ENCODE assay signal across 1 cellular context in genomic region chr21:38240121-38240520, GRCh38.
TF ChIP-seq lines count a peak whose summit lies in the region.

No MANE protein-coding gene starts in this region.

TF ChIP-seq in endothelial cell of umbilical vein, 7 proteins besides CTCF, POLR2A, EP300 and RAD21:
- TF ChIP-seq MAX (IDR thresholded peaks at IDR 0.05; ENCODE audit: insufficient read depth, insufficient read length), result no peak
- TF ChIP-seq FOS (IDR thresholded peaks at IDR 0.05; ENCODE audit: borderline replicate concordance, insufficient read depth, low read length), result no peak
- TF ChIP-seq EZH2 (IDR thresholded peaks at IDR 0.05; ENCODE audit: borderline replicate concordance, low read depth, low read length, severe bottlenecking), result no peak
- no peak for TF ChIP-seq POLR2AphosphoS5 (IDR thresholded peaks at IDR 0.05; ENCODE audit: insufficient read depth, low read depth, low read length)
- no peak for TF ChIP-seq MYC (IDR thresholded peaks at IDR 0.05; ENCODE audit: low read depth, low read length)
- TF ChIP-seq JUN (IDR thresholded peaks at IDR 0.05; ENCODE audit: borderline replicate concordance, insufficient read depth, insufficient read length, low read depth), result no peak
- no peak for TF ChIP-seq GATA2 (IDR thresholded peaks at IDR 0.05; ENCODE audit: insufficient read depth, insufficient read length, low read depth, low read length)
